Comparison of ENCODE assay signal across 8 cellular contexts in the genomic region with DNA sequence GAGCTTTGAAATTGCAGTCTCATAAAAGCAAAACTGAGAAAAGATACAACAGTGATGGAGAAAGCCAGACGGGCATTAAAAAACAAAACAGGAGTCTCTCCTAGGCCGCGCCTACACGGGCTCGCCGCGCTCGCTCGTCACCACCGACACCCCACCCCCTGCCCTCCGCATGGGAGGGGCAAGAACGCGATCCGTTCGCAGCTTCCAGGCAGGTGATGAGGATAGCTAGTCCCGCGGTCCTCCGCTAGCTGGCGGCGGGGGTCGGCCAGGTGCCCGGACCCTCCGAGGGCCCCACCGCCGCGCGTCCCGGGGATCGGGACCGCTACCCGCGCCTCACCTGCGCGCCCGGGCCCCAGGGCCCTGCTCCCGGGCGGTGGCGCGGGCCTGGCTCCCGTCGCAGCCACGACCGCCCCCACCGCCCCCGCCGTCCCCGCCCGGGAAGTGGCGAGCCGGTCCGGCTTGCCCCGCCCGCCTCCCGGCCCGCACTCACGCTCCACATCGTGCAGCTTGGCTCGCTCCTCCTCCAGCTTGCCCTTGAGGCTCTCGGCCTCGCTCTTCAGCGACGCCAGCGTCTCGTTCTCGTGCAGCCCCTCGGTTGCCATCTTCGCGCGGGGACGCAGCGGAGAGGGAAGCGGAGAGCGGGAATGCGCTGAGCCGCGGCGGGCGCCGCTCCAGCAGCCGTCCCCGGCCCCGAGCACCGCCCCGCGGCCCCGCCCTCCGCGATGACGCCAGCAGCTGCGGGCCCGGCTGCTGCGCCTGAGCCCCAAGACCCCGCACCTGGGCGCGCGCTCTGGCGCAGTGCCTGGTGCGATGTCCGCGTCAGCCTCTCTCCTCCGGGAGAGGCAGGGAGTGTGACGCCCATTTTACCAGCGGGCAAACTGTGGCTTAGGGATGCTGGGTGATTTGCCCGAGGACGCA. TPM values are rescaled to one million over a fixed set of nuclear protein-coding genes. Genes with fewer than 3 reads are reported as not detected.
A peak's percentile ranks its signal among the peaks of the same experiment; 100 is the strongest.
DNase-seq lines count a peak whose midpoint lies in the region; ATAC-seq, FAIRE-seq and TF ChIP-seq lines count a peak whose summit lies in the region.

No MANE protein-coding gene starts in this region.

- peak; percentile 88 for DNase-seq in D721Med (ENCODE audit: insufficient read length, low spot score)
- peak; percentile 76 for DNase-seq in HT-29 (ENCODE audit: low spot score)
- peak; percentile 58 for DNase-seq in NOMO-1 treated with dmso at 0.1 percent for 144 hours (lab: John Stamatoyannopoulos, UW; ENCODE audit: unreplicated experiment)
- peak; percentile 81 for DNase-seq in activated T-cell treated with anti-CD3 and anti-CD28 coated beads for 4 hours
- DNase-seq in epithelial cell of esophagus (ENCODE audit: low read depth) = peak; percentile 91
- DNase-seq in mucosa of gallbladder (ENCODE audit: low spot score) = peak; percentile 89
- peak; percentile 78 for DNase-seq in stimulated activated CD8-positive, alpha-beta memory T cell treated with anti-CD3 and anti-CD28 coated beads, Interleukin-4, amount 100 ng/mL, for 24 hours (ENCODE audit: low read depth)

- H3K4me3 ChIP-seq in epithelial cell of esophagus (ENCODE audit: low read length) = peak overlapping the region; percentile 72

- ATAC-seq in GM21367 (IDR thresholded peaks at IDR 0.05; ENCODE audit: unreplicated experiment) = peak; percentile 85

- FAIRE-seq in D721Med (lab: Jason Lieb, UNC) = no peak

- no peak for TF ChIP-seq CTCF in D721Med (IDR thresholded peaks at IDR 0.05; ENCODE audit: insufficient read depth, missing control alignments)
- no peak for TF ChIP-seq CTCF in epithelial cell of esophagus (IDR thresholded peaks at IDR 0.05; ENCODE audit: insufficient read depth, low read depth, low read length, missing control alignments)

RNA-seq across cellular contexts. Expression of a gene that starts 11.7 kb away (rescaled TPM):
- total RNA-seq in HT-29 (2014; rRNA removed; shearing (Covaris generic)) = 25.2 and 32.8 TPM in 2 replicates
- total RNA-seq in mucosa of gallbladder = 61.4 TPM

Comparison
In these comparisons a context has a peak if more than half of its experiments do, and no peak if none do; other contexts are left out.
1. Peak in every context shown above with its lines: DNase-seq, ATAC-seq and H3K4me3 ChIP-seq.